In genomic region chr12:2248087-2248900, GRCh38 we compare ENCODE assay signal across 14 cellular contexts.
A peak's percentile ranks its signal among the peaks of the same experiment; 100 is the strongest.
DNase-seq lines count a peak whose midpoint lies in the region; ATAC-seq, FAIRE-seq and TF ChIP-seq lines count a peak whose summit lies in the region.
"Had no signal": no experiment of that assay in that cellular context is flagged by ENCODE, and none has a peak within 500 bp of the region (broad histone marks: within the 10 kb centered on the region; RNA-seq: fewer than 3 reads in every experiment).

No MANE protein-coding gene starts in this region.

- CTCF ChIA-PET in OCI-LY7 (lab: Charles Lee; ENCODE audit: unreplicated experiment), result no interaction called here

- H3K36me3 ChIP-seq in OCI-LY7 (ENCODE audit: insufficient read depth, low read length) (no peaks in the 10 kb centered on the region), pancreas (no peaks in the 10 kb centered on the region)

- peak overlapping the region; percentile 67; the same call in 1 of the 2 replicates for H2AFZ ChIP-seq in OCI-LY7 (ENCODE audit: low read length)

- BruUV-seq in OCI-LY7 (replicated peaks; lab: Mats Ljungman, UMichigan), result TSS peak; percentile 97

- peak overlapping the region; percentile 71 for H3K4me2 ChIP-seq in OCI-LY7 (ENCODE audit: low read length)

- FAIRE-seq in GM18507 (lab: Jason Lieb, UNC) (peak; percentile 36), pancreas (lab: Jason Lieb, UNC) (peak; percentile 57)

- H4K20me1 ChIP-seq in OCI-LY7 (ENCODE audit: insufficient read depth, low read length), result no peaks in the 10 kb centered on the region

- H3K9me3 ChIP-seq in OCI-LY7 (ENCODE audit: low read length), result no peaks in the 10 kb centered on the region
- no peaks in the 10 kb centered on the region for H3K9me3 ChIP-seq in pancreas

- no peaks in the 10 kb centered on the region for H3K27me3 Mint-ChIP-seq in mesothelial cell of epicardium (ENCODE audit: low read depth)

- peak overlapping the region; percentile 99 for H3K27ac ChIP-seq in OCI-LY7 (ENCODE audit: low read depth, low read length, poor library complexity, severe bottlenecking)
- H3K27ac ChIP-seq in pancreas, result no peak overlapping the region
- H3K27ac ChIP-seq: foreskin keratinocyte had no signal

- no peak overlapping the region for H3K27ac Mint-ChIP-seq in mesothelial cell of epicardium
- H3K27ac Mint-ChIP-seq: activated T-cell treated with anti-CD3 and anti-CD28 coated beads, Interleukin-2, amount 50 U/mL, for 72 hours had no signal

- H3K4me3 Mint-ChIP-seq in mesothelial cell of epicardium, result no peak overlapping the region
- H3K4me3 Mint-ChIP-seq: activated T-cell treated with anti-CD3 and anti-CD28 coated beads, Interleukin-2, amount 50 U/mL, for 72 hours had no signal

- H3K4me3 ChIP-seq in OCI-LY7 (ENCODE audit: low read depth, low read length, poor library complexity, severe bottlenecking), result peak overlapping the region; percentile 48
- H3K4me3 ChIP-seq in fibroblast of the aortic adventitia (ENCODE audit: low read depth, low read length), result no peak overlapping the region
- no peak overlapping the region for H3K4me3 ChIP-seq in pancreas

- DNase-seq in GM18507 (ENCODE audit: extremely low spot score, insufficient read length, low read depth) (no peak), OCI-LY7 (ENCODE audit: low spot score) (no peak), fibroblast of the aortic adventitia (ENCODE audit: low read depth) (peak; percentile 21), pancreas (no peak), NCI-H146 treated with DMSO at 0.1 percent for 48 hours (lab: John Stamatoyannopoulos, UW; ENCODE audit: unreplicated experiment) (no peak), mesothelial cell of epicardium (ENCODE audit: low spot score in 2 of 2, unreplicated experiment in 2 of 2) (no peak), omental fat pad (ENCODE audit: low spot score) (no peak)
- DNase-seq: activated T-cell treated with anti-CD3 and anti-CD28 coated beads, Interleukin-2, amount 50 U/mL, for 72 hours; Calu3; caudate nucleus; foreskin keratinocyte; mesendoderm; NK-92 treated with Interleukin-12 subunit alpha and Interleukin-12 subunit beta, amount 100 ng/mL, for 24 hours had no signal

- H3K79me2 ChIP-seq in OCI-LY7 (ENCODE audit: insufficient read depth, low read depth, low read length), result no peaks in the 10 kb centered on the region

- TF ChIP-seq CTCF in OCI-LY7 (conservative IDR thresholded peaks at IDR 0.05; ENCODE audit: low read length) (no peak), fibroblast of the aortic adventitia (IDR thresholded peaks at IDR 0.05; ENCODE audit: insufficient read depth, low read length) (no peak), pancreas (IDR thresholded peaks at IDR 0.05) (no peak), mesothelial cell of epicardium (IDR thresholded peaks at IDR 0.05; ENCODE audit: unreplicated experiment) (no peak), omental fat pad (IDR thresholded peaks at IDR 0.05) (no peak)

- 71 to 73% methylated on average over 17 of the region's 17 CpGs for WGBS in pancreas, 2 donors

- no peaks in the 10 kb centered on the region for H3K9me3 Mint-ChIP-seq in mesothelial cell of epicardium
- H3K9me3 Mint-ChIP-seq: activated T-cell treated with anti-CD3 and anti-CD28 coated beads, Interleukin-2, amount 50 U/mL, for 72 hours had no signal

- no peak for ATAC-seq in pancreas
- no peak for ATAC-seq in HG03378 (IDR thresholded peaks at IDR 0.05; ENCODE audit: unreplicated experiment)
- no peak for ATAC-seq in omental fat pad (ENCODE audit: low FRiP score)
- ATAC-seq: foreskin keratinocyte had no signal

- peaks cover 98% of the 10 kb centered on the region for H3K4me1 ChIP-seq in OCI-LY7 (ENCODE audit: insufficient read depth, low read length, poor library complexity, severe bottlenecking)
- H3K4me1 ChIP-seq in pancreas, result no peaks in the 10 kb centered on the region
- H3K4me1 ChIP-seq: foreskin keratinocyte had no signal

- peaks cover 23% of the 10 kb centered on the region for H3K4me1 Mint-ChIP-seq in mesothelial cell of epicardium

- POLR2A ChIA-PET in OCI-LY7 (lab: Charles Lee), result interaction anchor here (0.6 to 2.8 kb wide), 3 partner anchors 11 to 17 kb away, joined by 5 to 7 read pairs (median 6); no protein-coding TSS in a partner anchor

- H3K36me3 Mint-ChIP-seq in mesothelial cell of epicardium, result no peaks in the 10 kb centered on the region

- peaks cover 0 to 5% (median 2%) of the 10 kb centered on the region in 4 donors for H3K27me3 ChIP-seq in pancreas
- H3K27me3 ChIP-seq: foreskin keratinocyte had no signal

- H3K9me2 ChIP-seq in OCI-LY7 (ENCODE audit: insufficient read depth, low read length), result no peaks in the 10 kb centered on the region

- intact Hi-C loops in OCI-LY7 (cut with micrococcal nuclease; ENCODE audit: unreplicated experiment) (no loop called here), pancreas (cut with DNase I) (no loop called here)
